ENCODE assay signal across 8 cellular contexts in the genomic region with DNA sequence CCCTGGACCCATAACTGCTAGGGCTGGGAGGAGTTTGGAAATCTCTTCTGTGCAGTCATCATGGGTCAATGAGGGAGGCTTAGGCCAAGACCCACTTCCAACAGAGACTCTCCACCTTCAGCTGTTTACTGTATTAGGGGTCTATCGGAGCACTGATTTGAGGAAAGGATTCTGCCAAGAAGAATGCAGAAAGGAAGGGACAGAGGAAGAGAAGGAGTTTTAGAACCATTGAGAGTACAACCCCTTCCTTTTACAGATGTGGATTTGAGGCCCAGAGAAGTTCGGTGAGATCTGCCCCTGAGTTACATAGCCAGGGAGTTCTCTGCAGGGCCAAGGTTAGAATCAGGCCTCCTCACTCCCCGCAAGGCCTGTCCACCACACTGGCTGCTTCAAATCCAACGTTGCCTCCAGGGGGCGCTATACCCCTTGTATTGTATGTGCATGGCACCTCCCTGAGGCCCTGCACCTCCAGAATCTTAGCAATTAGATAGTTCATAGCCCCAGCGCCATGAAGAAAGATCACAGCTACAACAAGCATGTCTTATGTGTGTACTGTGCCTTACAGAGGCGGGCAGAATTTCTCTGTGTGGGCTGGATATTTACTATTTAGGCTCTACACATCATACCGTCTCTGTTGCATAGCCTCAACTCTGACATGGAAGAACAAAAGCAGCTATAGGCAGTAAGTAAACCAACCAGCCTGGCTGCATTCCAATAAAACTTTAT.
A peak's percentile ranks its signal among the peaks of the same experiment; 100 is the strongest.
DNase-seq lines count a peak whose midpoint lies in the region; ATAC-seq and TF ChIP-seq lines count a peak whose summit lies in the region.

No MANE protein-coding gene starts in this region.

- H3K27ac ChIP-seq in OCI-LY7 (ENCODE audit: low read depth, low read length, poor library complexity, severe bottlenecking) (no peak overlapping the region), thoracic aorta (no peak overlapping the region)

- TF ChIP-seq CTCF in OCI-LY7 (conservative IDR thresholded peaks at IDR 0.05; ENCODE audit: low read length) (peak; percentile 80), thoracic aorta (IDR thresholded peaks at IDR 0.05) (peak; percentile 73)

- H3K9me2 ChIP-seq in OCI-LY7 (ENCODE audit: insufficient read depth, low read length): no peaks in the 10 kb centered on the region

- H4K20me1 ChIP-seq in OCI-LY7 (ENCODE audit: insufficient read depth, low read length): no peaks in the 10 kb centered on the region

- no peak overlapping the region for H3K4me2 ChIP-seq in OCI-LY7 (ENCODE audit: low read length)

- intact Hi-C loops in OCI-LY7 (cut with micrococcal nuclease; ENCODE audit: unreplicated experiment): loop anchor here (5.0 to 10.0 kb wide), 2 partner anchors 219 to 456 kb away; no protein-coding TSS in a partner anchor

- no peak overlapping the region for H2AFZ ChIP-seq in OCI-LY7 (ENCODE audit: low read length)

- DNase-seq in D341Med (ENCODE audit: low spot score): peak; percentile 87
- peak; percentile 57 for DNase-seq in OCI-LY7 (ENCODE audit: low spot score)
- DNase-seq in activated T-cell treated with anti-CD3 and anti-CD28 coated beads, Interleukin-2, amount 50 U/mL, for 1 hour: peak; percentile 47
- peak; percentile 93 for DNase-seq in fibroblast of peridontal ligament (ENCODE audit: extremely low read depth)
- DNase-seq in non-pigmented ciliary epithelial cell (ENCODE audit: low read depth): peak; percentile 81
- peak; percentile 85 for DNase-seq in thoracic aorta (ENCODE audit: low spot score)

- H3K9me3 ChIP-seq in OCI-LY7 (ENCODE audit: low read length) (no peaks in the 10 kb centered on the region), thoracic aorta (no peaks in the 10 kb centered on the region)

- no TSS peak for BruUV-seq in OCI-LY7 (replicated peaks; lab: Mats Ljungman, UMichigan)

- ATAC-seq in GM19467 (IDR thresholded peaks at IDR 0.05; ENCODE audit: unreplicated experiment) (peak; percentile 84), HG03571 (IDR thresholded peaks at IDR 0.05; ENCODE audit: unreplicated experiment) (peak; percentile 85), thoracic aorta (ENCODE audit: insufficient number of reproducible peaks, low FRiP score, low read depth) (peak; percentile 23)

- no peaks in the 10 kb centered on the region for H3K27me3 ChIP-seq in thoracic aorta (replicated peaks; ENCODE audit: insufficient read depth)

- POLR2A ChIA-PET in OCI-LY7 (lab: Charles Lee): interaction anchor here (0.7 to 1.2 kb wide), 4 partner anchors 12 to 448 kb away, joined by 3 to 6 read pairs (median 4); no protein-coding TSS in a partner anchor

- H3K4me1 ChIP-seq in OCI-LY7 (ENCODE audit: insufficient read depth, low read length, poor library complexity, severe bottlenecking): no peaks in the 10 kb centered on the region
- H3K4me1 ChIP-seq in thoracic aorta (ENCODE audit: control insufficient read depth in 1 of 2, low read depth in 2 of 2): no peaks in the 10 kb centered on the region

- CTCF ChIA-PET in OCI-LY7 (lab: Charles Lee; ENCODE audit: unreplicated experiment): no interaction called here

- no peaks in the 10 kb centered on the region for H3K79me2 ChIP-seq in OCI-LY7 (ENCODE audit: insufficient read depth, low read depth, low read length)

- H3K4me3 ChIP-seq in OCI-LY7 (ENCODE audit: low read depth, low read length, poor library complexity, severe bottlenecking) (no peak overlapping the region), thoracic aorta (no peak overlapping the region)

- H3K36me3 ChIP-seq in OCI-LY7 (ENCODE audit: insufficient read depth, low read length) (no peaks in the 10 kb centered on the region), thoracic aorta (no peaks in the 10 kb centered on the region)

Comparison
In these comparisons a context has a peak if more than half of its experiments do, and no peak if none do; other contexts are left out.
1. ATAC-seq: peak in every context shown above with its lines; median percentile 85 in HG03571; 84 in GM19467; 23 in thoracic aorta.